ENCODE assay signal across 14 cellular contexts in genomic region chr15:60351066-60351465, GRCh38. TPM values are rescaled to one million over a fixed set of nuclear protein-coding genes. Genes with fewer than 3 reads are reported as not detected.
DNase-seq lines count a peak whose midpoint lies in the region; ATAC-seq, FAIRE-seq and TF ChIP-seq lines count a peak whose summit lies in the region.
"Had no signal": no experiment of that assay in that cellular context is flagged by ENCODE, and none has a peak within 500 bp of the region (broad histone marks: within the 10 kb centered on the region; RNA-seq: fewer than 3 reads in every experiment).

No MANE protein-coding gene starts in this region.

- DNase-seq in A549 (ENCODE audit: low read depth in 1 of 2, low spot score in 1 of 2) = peak in 1 of 2 experiments; percentile 28
- DNase-seq in MG63 = peak; percentile 40
- DNase-seq in NCI-H82 treated with DMSO at 0.1 percent for 48 hours (lab: John Stamatoyannopoulos, UW; ENCODE audit: unreplicated experiment) = peak; percentile 62
- peak; percentile 45 to 49 for DNase-seq in fibroblast of lung (ENCODE audit: low read depth in 2 of 2)
- DNase-seq in posterior vena cava (ENCODE audit: low spot score) = no peak
- DNase-seq in activated naive CD4-positive, alpha-beta T cell (lab: John Stamatoyannopoulos, UW) = no peak
- DNase-seq in HCEC 1CT = no peak
- DNase-seq: hippocampal formation; ovary; stimulated activated CD4-positive, alpha-beta T cell treated with anti-CD3 and anti-CD28 coated beads, Interleukin-15, amount 100 ng/mL, for 24 hours had no signal

- no peak for TF ChIP-seq RAD21 in A549 (conservative IDR thresholded peaks at IDR 0.05 in 1 of 2, IDR thresholded peaks at IDR 0.05 in 1 of 2)

- no peaks in the 10 kb centered on the region for H4K20me1 ChIP-seq in fibroblast of lung (ENCODE audit: control insufficient read depth, extremely low read depth, insufficient read depth, low read length)

- H3K9ac ChIP-seq in fibroblast of lung (ENCODE audit: insufficient read depth, low read length) = no peak overlapping the region

- no peaks in the 10 kb centered on the region for H3K27me3 ChIP-seq in MG63
- no peaks in the 10 kb centered on the region for H3K27me3 ChIP-seq in fibroblast of lung (ENCODE audit: control insufficient read depth, insufficient read depth, low read length)
- H3K27me3 ChIP-seq: ovary had no signal

- no peak overlapping the region for H2AFZ ChIP-seq in fibroblast of lung (ENCODE audit: low read length)

- H3K4me3 ChIP-seq in A549 = no peak overlapping the region
- no peak overlapping the region for H3K4me3 ChIP-seq in MG63
- H3K4me3 ChIP-seq in fibroblast of lung (replicated peaks in 1 of 4; ENCODE audit: control extremely low read depth in 1 of 4, insufficient read depth in 1 of 4, low read depth in 3 of 4, low read length in 4 of 4) = no peak overlapping the region
- H3K4me3 ChIP-seq: lung, ovary had no signal

- H3K4me1 ChIP-seq in A549 (peaks cover 99% of the 10 kb centered on the region), fibroblast of lung (ENCODE audit: control insufficient read depth, extremely low read depth, insufficient read depth, low read length) (peaks cover 3% of the 10 kb centered on the region)

- POLR2A ChIA-PET in A549 (lab: Yijun Ruan, JAX) = interaction anchor here (1.0 to 1.1 kb wide), 2 partner anchors 12 to 93 kb away, joined by 3 to 5 read pairs; no protein-coding TSS in a partner anchor

- TF ChIP-seq CTCF in A549 (IDR thresholded peaks at IDR 0.05) (no peak), fibroblast of lung (conservative IDR thresholded peaks at IDR 0.05 in 1 of 2, IDR thresholded peaks at IDR 0.05 in 1 of 2; ENCODE audit: low read depth in 1 of 2, low read length in 2 of 2) (no peak)

- H3K36me3 ChIP-seq in MG63 (peaks cover 95% of the 10 kb centered on the region), fibroblast of lung (ENCODE audit: control insufficient read depth, insufficient read depth, low read length) (peaks cover 47% of the 10 kb centered on the region)
- H3K36me3 ChIP-seq: ovary had no signal

- peak; percentile 40 to 46 for ATAC-seq in A549
- no peak for ATAC-seq in GM21423 (IDR thresholded peaks at IDR 0.05; ENCODE audit: unreplicated experiment)

- H3K9me3 ChIP-seq in A549 (no peaks in the 10 kb centered on the region), MG63 (no peaks in the 10 kb centered on the region), fibroblast of lung (ENCODE audit: control insufficient read depth, insufficient read depth, low read depth, low read length) (no peaks in the 10 kb centered on the region)
- H3K9me3 ChIP-seq: ovary had no signal

- 66% methylated on average over 3 of the region's 3 CpGs for WGBS in A549 (ENCODE audit: missing lambda C conversion rate)

- H3K79me2 ChIP-seq in fibroblast of lung (ENCODE audit: control insufficient read depth, insufficient read depth, low read length) = peaks cover 22% of the 10 kb centered on the region

- H3K27ac ChIP-seq in A549 (peak overlapping the region in 1 of 2 experiments; percentile 58; a peak in 2 of 6 replicates), fibroblast of lung (ENCODE audit: insufficient read depth, low read length) (no peak overlapping the region)
- H3K27ac ChIP-seq: ovary had no signal

- CTCF ChIA-PET in A549 (lab: Yijun Ruan, JAX) = interaction anchor here (1.0 to 3.2 kb wide), 10 partner anchors 11 to 610 kb away, joined by 3 to 34 read pairs (median 9); no protein-coding TSS in a partner anchor

- no peak for TF ChIP-seq POLR2A in A549 (IDR thresholded peaks at IDR 0.05; ENCODE audit: low read length)

- no peak for TF ChIP-seq EP300 in A549 (IDR thresholded peaks at IDR 0.05)

- FAIRE-seq in A549 (lab: Jason Lieb, UNC) = no peak
- FAIRE-seq: endometrium, urothelium cell line had no signal

- H3K4me2 ChIP-seq in A549 = no peak overlapping the region
- H3K4me2 ChIP-seq in fibroblast of lung (ENCODE audit: extremely low read depth, insufficient read depth, low read length) = no peak overlapping the region

- intact Hi-C loops in posterior vena cava (cut with DNase I) = loop anchor here (5.0 to 10.0 kb wide), 2 partner anchors 94 to 1944 kb away; no protein-coding TSS in a partner anchor

TF ChIP-seq in A549, 52 proteins besides CTCF, POLR2A, EP300 and RAD21:
- TF ChIP-seq NFE2L2 (conservative IDR thresholded peaks at IDR 0.05; ENCODE audit: low read length) (no peak), JUN (IDR thresholded peaks at IDR 0.05) (0 out of 5 replicates have a peak, but pooled peaks of 1 of the 2 experiments have one; percentile 6)
TF ChIP-seq in A549: peak in this region for 1.

RNA-seq across cellular contexts. Expression of gene ANXA2, which starts 46.7 kb away (rescaled TPM):
- polyA plus RNA-seq in A549 (2011; rRNA removed) (5,725 and 5,746 TPM in 2 replicates), A549 (2017; fragmentation: RNase III; extraction: RNeasy Plus Mini Kit Qiagen cat#74134 plus additional on column Dnase treatment) (4,707 to 5,021 TPM (median 4,900 TPM) in 3 replicates), fibroblast of lung (4,872 and 6,648 TPM in 2 replicates)
- 4,340 and 4,409 TPM in 2 replicates for polyA plus RNA-seq in A549 (2012; cell fraction: cytosol; rRNA removed)
- 2,599 and 4,127 TPM in 2 replicates for polyA plus RNA-seq in A549 (2012; cell fraction: nucleus; rRNA removed)
- 4,094 and 4,183 TPM in 2 replicates for polyA minus RNA-seq in A549 (2011; rRNA and poly(A)+ RNA removed)
- total RNA-seq in MG63 (2014; rRNA removed; shearing (Covaris generic); ENCODE audit: low replicate concordance) = 5,310 and 5,617 TPM in 2 replicates
- total RNA-seq in fibroblast of lung (1,250 and 2,754 TPM in 2 replicates), posterior vena cava (1,000 to 10,000 TPM in 1 of 2 donors, 100 to 1,000 TPM in 1; 815 to 1,045 TPM)
- polyA plus RNA-seq in fibroblast of lung (2012) = 3,157 and 3,880 TPM in 2 replicates
- polyA minus RNA-seq in fibroblast of lung (ENCODE audit: low replicate concordance) = 1,485 and 1,743 TPM in 2 replicates

Comparison
In these comparisons a context has a peak if more than half of its experiments do, and no peak if none do; other contexts are left out.
1. DNase-seq: peak in MG63 (single experiment), NCI-H82 treated with DMSO at 0.1 percent for 48 hours (single experiment) and fibroblast of lung (2 of 2); none in posterior vena cava (single experiment), activated naive CD4-positive, alpha-beta T cell (0 of 4) and HCEC 1CT (single experiment).